Comparison of ENCODE assay signal across 20 cellular contexts in the genomic region with DNA sequence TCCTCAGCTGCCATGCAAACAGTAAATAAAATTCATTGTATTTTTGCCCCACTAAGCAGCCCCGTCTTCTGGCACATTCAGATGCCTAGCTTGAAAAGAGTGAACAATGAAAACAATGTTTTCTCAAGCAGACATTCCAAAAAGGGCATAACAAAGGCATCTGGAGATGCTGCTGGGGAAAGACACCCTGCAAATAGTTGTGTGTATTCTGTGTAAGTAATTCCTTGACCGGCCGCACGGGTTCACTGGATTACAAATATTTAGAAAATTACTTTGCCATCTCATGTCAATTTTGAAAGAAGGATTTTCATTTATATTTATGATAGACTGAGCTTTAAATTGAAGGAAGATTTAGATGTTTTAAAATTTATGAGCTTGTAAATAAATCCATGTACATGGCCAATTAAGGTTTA.
DNase-seq lines count a peak whose midpoint lies in the region; ATAC-seq and TF ChIP-seq lines count a peak whose summit lies in the region.
"Had no signal": no experiment of that assay in that cellular context is flagged by ENCODE, and none has a peak within 500 bp of the region (broad histone marks: within the 10 kb centered on the region; RNA-seq: fewer than 3 reads in every experiment).

No MANE protein-coding gene starts in this region.

- intact Hi-C loops in prostate gland (cut with DNase I), result loop anchor here (10.0 kb wide), 2 partner anchors 105 to 265 kb away; no protein-coding TSS in a partner anchor

- H3K27ac ChIP-seq in iPS-20b (ENCODE audit: low read length) (peak overlapping the region; percentile 59), prostate gland (peak overlapping the region; percentile 7 to 8)
- H3K27ac ChIP-seq: BLaER1 treated with 17β-estradiol and CSF1 and Interleukin-3, amounts not matched to agents 10 nM and 100 nM; right atrium auricular region had no signal

- peaks cover 28% of the 10 kb centered on the region for H3K4me1 Mint-ChIP-seq in activated CD8-positive, alpha-beta T cell treated with anti-CD3 and anti-CD28 coated beads, Interleukin-2, amount 10 ng/mL, durations not matched to agents 7 days and 5 days (ENCODE audit: low read depth)
- peaks cover 44% of the 10 kb centered on the region for H3K4me1 Mint-ChIP-seq in activated naive CD4-positive, alpha-beta T cell treated with anti-CD3 and anti-CD28 coated beads, Interleukin-2, amount 10 ng/mL, durations not matched to agents 7 days and 5 days

- no peak overlapping the region for H3K4me3 ChIP-seq in astrocyte of the cerebellum (ENCODE audit: low read depth, low read length)
- H3K4me3 ChIP-seq in iPS-20b (ENCODE audit: low read length), result peak overlapping the region; percentile 52
- H3K4me3 ChIP-seq in prostate gland, result no peak overlapping the region
- H3K4me3 ChIP-seq: BLaER1 treated with 17β-estradiol and CSF1 and Interleukin-3, amounts not matched to agents 10 nM and 100 nM; right atrium auricular region; vagina had no signal

- POLR2A ChIA-PET in activated CD8-positive, alpha-beta T cell treated with anti-CD3 and anti-CD28 coated beads, Interleukin-2, amount 10 ng/mL, durations not matched to agents 7 days and 5 days (lab: Charles Lee), result no interaction called here

- peak overlapping the region; percentile 51; the same call in 1 of the 2 replicates for H3K9ac ChIP-seq in iPS-20b (ENCODE audit: low read depth, low read length)
- H3K9ac ChIP-seq: BLaER1 treated with 17β-estradiol and CSF1 and Interleukin-3, amounts not matched to agents 10 nM and 100 nM had no signal

- no peak for ATAC-seq in activated CD8-positive, alpha-beta T cell treated with anti-CD3 and anti-CD28 coated beads, Interleukin-2, amount 10 ng/mL, durations not matched to agents 7 days and 5 days
- ATAC-seq: activated naive CD8-positive, alpha-beta T cell treated with anti-CD3 and anti-CD28 coated beads, Interleukin-2, amount 50 U/mL, for 24 hours; HCT116; stimulated activated effector memory CD8-positive, alpha-beta T cell treated with anti-CD3 and anti-CD28 coated beads, Interleukin-12 subunit alpha, Interleukin-12 subunit beta, amount 100 ng/mL, for 72 hours had no signal

- H3K4me3 Mint-ChIP-seq in activated CD8-positive, alpha-beta T cell treated with anti-CD3 and anti-CD28 coated beads, Interleukin-2, amount 10 ng/mL, durations not matched to agents 7 days and 5 days, result no peak overlapping the region
- H3K4me3 Mint-ChIP-seq in activated naive CD4-positive, alpha-beta T cell treated with anti-CD3 and anti-CD28 coated beads, Interleukin-2, amount 10 ng/mL, durations not matched to agents 7 days and 5 days, result no peak overlapping the region
- H3K4me3 Mint-ChIP-seq: activated naive CD8-positive, alpha-beta T cell treated with anti-CD3 and anti-CD28 coated beads, Interleukin-2, amount 50 U/mL, for 24 hours; stimulated activated effector memory CD8-positive, alpha-beta T cell treated with anti-CD3 and anti-CD28 coated beads, Interleukin-12 subunit alpha, Interleukin-12 subunit beta, amount 100 ng/mL, for 72 hours had no signal

- H3K27me3 ChIP-seq in iPS-20b (ENCODE audit: insufficient read depth, low read length) (no peaks in the 10 kb centered on the region), prostate gland (replicated peaks; ENCODE audit: insufficient read depth) (no peaks in the 10 kb centered on the region)
- H3K27me3 ChIP-seq: BLaER1 treated with 17β-estradiol and CSF1 and Interleukin-3, amounts not matched to agents 10 nM and 100 nM; right atrium auricular region; vagina had no signal

- H3K9me3 ChIP-seq in iPS-20b (ENCODE audit: insufficient read depth, low read depth, low read length) (no peaks in the 10 kb centered on the region), prostate gland (no peaks in the 10 kb centered on the region)
- H3K9me3 ChIP-seq: BLaER1 treated with 17β-estradiol and CSF1 and Interleukin-3, amounts not matched to agents 10 nM and 100 nM; right atrium auricular region; vagina had no signal

- DNase-seq in G401 (ENCODE audit: low spot score) (peak; percentile 47), astrocyte of the cerebellum (ENCODE audit: low read depth) (no peak), prostate gland (ENCODE audit: low spot score) (no peak)
- no peak for DNase-seq in activated CD8-positive, alpha-beta T cell treated with anti-CD3 and anti-CD28 coated beads, Interleukin-2, amount 10 ng/mL, durations not matched to agents 7 days and 5 days
- DNase-seq in stimulated activated CD4-positive, alpha-beta T cell treated with anti-CD3 and anti-CD28 coated beads, Interleukin-4, amount 100 ng/mL, for 24 hours, result no peak
- no peak for DNase-seq in activated naive CD4-positive, alpha-beta T cell treated with anti-CD3 and anti-CD28 coated beads, Interleukin-2, amount 10 ng/mL, durations not matched to agents 7 days and 5 days
- no peak for DNase-seq in stimulated activated CD4-positive, alpha-beta T cell treated with anti-CD3 and anti-CD28 coated beads, Interleukin-12 subunit alpha, Interleukin-12 subunit beta, amount 100 ng/mL, for 4 hours
- DNase-seq: activated naive CD8-positive, alpha-beta T cell treated with anti-CD3 and anti-CD28 coated beads, Interleukin-2, amount 50 U/mL, for 24 hours; cortex of kidney; EL; MM.1S; NCI-H2171; OCI-M1; stimulated activated CD4-positive, alpha-beta T cell treated with anti-CD3 and anti-CD28 coated beads, Interleukin-4, amount 100 ng/mL, for 1 hour had no signal

- H3K36me3 ChIP-seq in iPS-20b (ENCODE audit: insufficient read depth, low read depth, low read length) (peaks cover 4% of the 10 kb centered on the region; the same call in 1 of the 2 replicates), prostate gland (no peaks in the 10 kb centered on the region)
- H3K36me3 ChIP-seq: right atrium auricular region, vagina had no signal

- H3K4me1 ChIP-seq in iPS-20b (ENCODE audit: insufficient read depth, low read length) (peaks cover 65% of the 10 kb centered on the region), prostate gland (replicated peaks) (peaks cover 38% of the 10 kb centered on the region)

- no peak for TF ChIP-seq POLR2A in prostate gland (IDR thresholded peaks at IDR 0.05)

- no peak overlapping the region for H3K27ac Mint-ChIP-seq in activated CD8-positive, alpha-beta T cell treated with anti-CD3 and anti-CD28 coated beads, Interleukin-2, amount 10 ng/mL, durations not matched to agents 7 days and 5 days
- no peak overlapping the region for H3K27ac Mint-ChIP-seq in activated naive CD4-positive, alpha-beta T cell treated with anti-CD3 and anti-CD28 coated beads, Interleukin-2, amount 10 ng/mL, durations not matched to agents 7 days and 5 days
- H3K27ac Mint-ChIP-seq: activated naive CD8-positive, alpha-beta T cell treated with anti-CD3 and anti-CD28 coated beads, Interleukin-2, amount 50 U/mL, for 24 hours; stimulated activated effector memory CD8-positive, alpha-beta T cell treated with anti-CD3 and anti-CD28 coated beads, Interleukin-12 subunit alpha, Interleukin-12 subunit beta, amount 100 ng/mL, for 72 hours had no signal

- in situ Hi-C loops in G401 (cut with HindIII; ENCODE audit: low sequenced_read_pairs), result no loop called here
- in situ Hi-C loops in astrocyte of the cerebellum (cut with HindIII; ENCODE audit: low sequenced_read_pairs), result no loop called here

- peaks cover 4% of the 10 kb centered on the region for H3K36me3 Mint-ChIP-seq in activated CD8-positive, alpha-beta T cell treated with anti-CD3 and anti-CD28 coated beads, Interleukin-2, amount 10 ng/mL, durations not matched to agents 7 days and 5 days (ENCODE audit: low read depth)
- peaks cover 41% of the 10 kb centered on the region for H3K36me3 Mint-ChIP-seq in activated naive CD4-positive, alpha-beta T cell treated with anti-CD3 and anti-CD28 coated beads, Interleukin-2, amount 10 ng/mL, durations not matched to agents 7 days and 5 days

- TF ChIP-seq CTCF in astrocyte of the cerebellum (IDR thresholded peaks at IDR 0.05; ENCODE audit: low read depth, low read length, missing control alignments), result peak; percentile 44
- TF ChIP-seq CTCF in prostate gland (IDR thresholded peaks at IDR 0.05), result peak in 1 of 4 experiments; percentile 17

- H3K27me3 Mint-ChIP-seq in activated CD8-positive, alpha-beta T cell treated with anti-CD3 and anti-CD28 coated beads, Interleukin-2, amount 10 ng/mL, durations not matched to agents 7 days and 5 days (ENCODE audit: low read depth), result no peaks in the 10 kb centered on the region
- H3K27me3 Mint-ChIP-seq in activated naive CD4-positive, alpha-beta T cell treated with anti-CD3 and anti-CD28 coated beads, Interleukin-2, amount 10 ng/mL, durations not matched to agents 7 days and 5 days, result no peaks in the 10 kb centered on the region
- H3K27me3 Mint-ChIP-seq: activated naive CD8-positive, alpha-beta T cell treated with anti-CD3 and anti-CD28 coated beads, Interleukin-2, amount 50 U/mL, for 24 hours had no signal

- CTCF ChIA-PET in activated CD8-positive, alpha-beta T cell treated with anti-CD3 and anti-CD28 coated beads, Interleukin-2, amount 10 ng/mL, durations not matched to agents 7 days and 5 days (lab: Charles Lee), result interaction anchor here (0.7 to 1.7 kb wide), 8 partner anchors 10 to 108 kb away, joined by 3 to 6 read pairs (median 3); no protein-coding TSS in a partner anchor
- CTCF ChIA-PET in activated naive CD4-positive, alpha-beta T cell treated with anti-CD3 and anti-CD28 coated beads, Interleukin-2, amount 10 ng/mL, durations not matched to agents 7 days and 5 days (lab: Charles Lee), result interaction anchor here (1.1 kb wide), 1 partner anchor 24 kb away, joined by 3 read pairs; no protein-coding TSS in a partner anchor

- 61% methylated on average over 4 of the region's 4 CpGs for WGBS in prostate gland

- no peaks in the 10 kb centered on the region for H3K9me3 Mint-ChIP-seq in activated CD8-positive, alpha-beta T cell treated with anti-CD3 and anti-CD28 coated beads, Interleukin-2, amount 10 ng/mL, durations not matched to agents 7 days and 5 days (ENCODE audit: insufficient read depth)
- no peaks in the 10 kb centered on the region for H3K9me3 Mint-ChIP-seq in activated naive CD4-positive, alpha-beta T cell treated with anti-CD3 and anti-CD28 coated beads, Interleukin-2, amount 10 ng/mL, durations not matched to agents 7 days and 5 days
- H3K9me3 Mint-ChIP-seq: activated naive CD8-positive, alpha-beta T cell treated with anti-CD3 and anti-CD28 coated beads, Interleukin-2, amount 50 U/mL, for 24 hours; stimulated activated effector memory CD8-positive, alpha-beta T cell treated with anti-CD3 and anti-CD28 coated beads, Interleukin-12 subunit alpha, Interleukin-12 subunit beta, amount 100 ng/mL, for 72 hours had no signal
